In the genomic region with DNA sequence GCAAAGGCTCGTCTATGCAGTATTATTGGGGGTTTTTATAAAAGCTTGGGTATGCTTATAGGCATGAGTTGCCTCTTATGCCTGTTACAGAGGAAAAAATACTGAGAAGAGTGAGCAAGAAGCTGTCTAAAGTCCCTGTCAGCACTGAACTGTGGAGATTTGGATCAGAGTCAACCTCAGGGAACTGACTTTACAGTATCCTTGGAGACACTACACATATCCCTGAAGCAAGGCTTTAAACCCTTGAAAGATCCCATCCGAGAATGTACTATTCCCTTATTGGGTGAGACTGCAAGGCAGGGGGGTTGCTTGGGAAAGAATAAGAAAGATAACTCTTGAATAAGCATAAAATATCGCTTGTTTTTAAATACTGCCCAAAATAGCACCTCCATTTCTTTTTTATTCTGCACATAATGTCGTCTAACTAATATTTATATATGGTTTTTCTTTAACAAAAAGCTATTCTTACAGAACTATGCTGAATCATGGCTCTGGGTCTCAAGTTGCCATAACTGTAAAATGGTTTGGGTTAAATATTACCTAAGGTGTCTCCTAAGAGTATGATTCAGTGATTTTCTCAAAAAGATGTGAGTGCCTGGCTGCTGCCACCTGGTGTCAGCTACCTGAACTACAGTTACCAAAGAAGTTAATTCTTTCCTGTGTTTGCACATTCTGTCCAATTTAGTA, we compare ENCODE assay signal across 8 cellular contexts.
DNase-seq lines count a peak whose midpoint lies in the region; ATAC-seq and TF ChIP-seq lines count a peak whose summit lies in the region.

No MANE protein-coding gene starts in this region.

- H2AFZ ChIP-seq in neuronal stem cell (ENCODE audit: low read length): no peak overlapping the region

- no peaks in the 10 kb centered on the region for H3K36me3 ChIP-seq in neuronal stem cell (replicated peaks in 1 of 2; ENCODE audit: control insufficient read depth in 2 of 2, insufficient read depth in 2 of 2, low read length in 2 of 2)
- H3K36me3 ChIP-seq in effector memory CD4-positive, alpha-beta T cell (ENCODE audit: control insufficient read depth, insufficient read depth, low read length): no peaks in the 10 kb centered on the region

- peak; percentile 91 for TF ChIP-seq CTCF in epithelial cell of proximal tubule (conservative IDR thresholded peaks at IDR 0.05; ENCODE audit: low read depth, low read length)

- peaks cover 0 to 3% (median 0%) of the 10 kb centered on the region in 3 experiments for H3K27me3 ChIP-seq in neuronal stem cell (ENCODE audit: control insufficient read depth in 3 of 3, insufficient read depth in 3 of 3, low read depth in 1 of 3, low read length in 3 of 3)
- no peaks in the 10 kb centered on the region for H3K27me3 ChIP-seq in effector memory CD4-positive, alpha-beta T cell (replicated peaks; ENCODE audit: control insufficient read depth, insufficient read depth, low read length, poor library complexity, severe bottlenecking)

- no CpG with 5 or more reads among the region's 4 CpGs for WGBS in neuronal stem cell (ENCODE audit: extremely low coverage in 2 of 2, insufficient read length in 2 of 2, insufficient replicate concordance in 1 of 2), 2 donors

- peaks cover 0 to 3% of the 10 kb centered on the region in 2 donors for H3K9me3 ChIP-seq in neuronal stem cell (replicated peaks in 1 of 2; ENCODE audit: control insufficient read depth in 2 of 2, insufficient read depth in 1 of 2, low read depth in 1 of 2, low read length in 2 of 2)
- H3K9me3 ChIP-seq in effector memory CD4-positive, alpha-beta T cell (ENCODE audit: control insufficient read depth, low read length): no peaks in the 10 kb centered on the region

- H3K4me1 ChIP-seq in neuronal stem cell (ENCODE audit: control insufficient read depth in 2 of 2, insufficient read depth in 1 of 2, low read depth in 1 of 2, low read length in 2 of 2): no peaks in the 10 kb centered on the region
- no peaks in the 10 kb centered on the region for H3K4me1 ChIP-seq in effector memory CD4-positive, alpha-beta T cell (ENCODE audit: control insufficient read depth, insufficient read depth, low read length, poor library complexity, severe bottlenecking)

- H3K79me1 ChIP-seq in neuronal stem cell (ENCODE audit: low read depth, low read length): no peaks in the 10 kb centered on the region

- H2AK5ac ChIP-seq in neuronal stem cell (ENCODE audit: low read depth, low read length): no peak overlapping the region

- peak; percentile 81 for ATAC-seq in GM21367 (IDR thresholded peaks at IDR 0.05; ENCODE audit: unreplicated experiment)
- ATAC-seq in HG03521 (IDR thresholded peaks at IDR 0.05; ENCODE audit: unreplicated experiment): peak; percentile 76

- no peak overlapping the region for H3K27ac ChIP-seq in neuronal stem cell (replicated peaks; ENCODE audit: low read length)
- H3K27ac ChIP-seq in effector memory CD4-positive, alpha-beta T cell (ENCODE audit: insufficient read depth, low read length, poor library complexity, severe bottlenecking): no peak overlapping the region

- H3K18ac ChIP-seq in neuronal stem cell (ENCODE audit: low read length): no peak overlapping the region

- no peak overlapping the region for H2BK5ac ChIP-seq in neuronal stem cell (ENCODE audit: low read length)

- H3K4me2 ChIP-seq in neuronal stem cell (ENCODE audit: insufficient read depth, low read length, poor library complexity, severe bottlenecking): no peak overlapping the region

- no peak overlapping the region for H3K14ac ChIP-seq in neuronal stem cell (ENCODE audit: low read length)

- peak overlapping the region; percentile 29 for H3K4me3 ChIP-seq in epithelial cell of proximal tubule (ENCODE audit: low read depth, low read length)
- no peak overlapping the region for H3K4me3 ChIP-seq in neuronal stem cell (ENCODE audit: low read length in 2 of 2)
- H3K4me3 ChIP-seq in effector memory CD4-positive, alpha-beta T cell (ENCODE audit: insufficient read depth, low read depth, low read length, poor library complexity, severe bottlenecking): no peak overlapping the region

- no peak overlapping the region for H4K8ac ChIP-seq in neuronal stem cell (ENCODE audit: low read depth, low read length)

- H3K23ac ChIP-seq in neuronal stem cell (ENCODE audit: low read depth, low read length, poor library complexity): no peak overlapping the region

- H4K91ac ChIP-seq in neuronal stem cell (ENCODE audit: low read depth, low read length, poor library complexity): no peak overlapping the region

- no peak overlapping the region for H2BK12ac ChIP-seq in neuronal stem cell (ENCODE audit: low read length)

- H2BK15ac ChIP-seq in neuronal stem cell (ENCODE audit: low read length): no peak overlapping the region

- no peak overlapping the region for H3K4ac ChIP-seq in neuronal stem cell (ENCODE audit: low read length)

- H2BK120ac ChIP-seq in neuronal stem cell (ENCODE audit: low read depth, low read length): no peak overlapping the region

- H3K9ac ChIP-seq in neuronal stem cell (ENCODE audit: low read depth, low read length, poor library complexity): no peak overlapping the region

- DNase-seq in SIG-M5 treated with dmso at 0.1 percent for 504 hours (lab: John Stamatoyannopoulos, UW; ENCODE audit: unreplicated experiment): peak; percentile 9
- DNase-seq in SIG-M5 (lab: John Stamatoyannopoulos, UW): no peak
- DNase-seq in SK-N-DZ (ENCODE audit: low spot score): peak; percentile 54
- peak; percentile 73 for DNase-seq in epithelial cell of proximal tubule (ENCODE audit: low read depth)
- DNase-seq in neuronal stem cell (ENCODE audit: low spot score): peak; percentile 35
- no peak for DNase-seq in effector memory CD4-positive, alpha-beta T cell

Comparison
In these comparisons a context has a peak if more than half of its experiments do, and no peak if none do; other contexts are left out.
1. DNase-seq: peak in SIG-M5 treated with dmso at 0.1 percent for 504 hours (single experiment), SK-N-DZ (single experiment), epithelial cell of proximal tubule (single experiment) and neuronal stem cell (single experiment); none in SIG-M5 (single experiment) and effector memory CD4-positive, alpha-beta T cell (0 of 3).